ENCODE assay signal across 9 cellular contexts in genomic region chr12:53344487-53344823, GRCh38. TPM values are rescaled to one million over a fixed set of nuclear protein-coding genes. Genes with fewer than 3 reads are reported as not detected.
DNase-seq lines count a peak whose midpoint lies in the region; ATAC-seq, FAIRE-seq and TF ChIP-seq lines count a peak whose summit lies in the region.
"Had no signal": no experiment of that assay in that cellular context is flagged by ENCODE, and none has a peak within 500 bp of the region (broad histone marks: within the 10 kb centered on the region; RNA-seq: fewer than 3 reads in every experiment).

No MANE protein-coding gene starts in this region.

- peaks cover 2% of the 10 kb centered on the region for H3K27me3 ChIP-seq in CD4-positive, CD25-positive, alpha-beta regulatory T cell (ENCODE audit: control insufficient read depth, insufficient read depth, low read length)
- H3K27me3 ChIP-seq in NT2/D1 (ENCODE audit: insufficient read depth, insufficient read length) (peaks cover 20% of the 10 kb centered on the region), endodermal cell (ENCODE audit: control insufficient read depth, insufficient read depth, low read length, poor library complexity, severe bottlenecking) (no peaks in the 10 kb centered on the region), pancreas (no peaks in the 10 kb centered on the region)

- peak in 1 of 3 donors; percentile 18 for DNase-seq in CD4-positive, CD25-positive, alpha-beta regulatory T cell
- no peak for DNase-seq in NT2/D1 (ENCODE audit: low read depth, low spot score)
- DNase-seq in endodermal cell = no peak
- DNase-seq in pancreas = peak in 1 of 6 donors; percentile 57
- no peak for DNase-seq in NCI-H774 (lab: John Stamatoyannopoulos, UW)
- DNase-seq in AG20443 (ENCODE audit: low spot score) = no peak
- DNase-seq in NCI-H2227 treated with DMSO at 0.1 percent for 48 hours (lab: John Stamatoyannopoulos, UW) = no peak

- TF ChIP-seq CTCF in endodermal cell (conservative IDR thresholded peaks at IDR 0.05) (no peak), pancreas (IDR thresholded peaks at IDR 0.05) (no peak)

- H3K9me3 ChIP-seq in CD4-positive, CD25-positive, alpha-beta regulatory T cell (ENCODE audit: control insufficient read depth in 2 of 2, low read length in 2 of 2) = no peaks in the 10 kb centered on the region
- H3K9me3 ChIP-seq in NT2/D1 (ENCODE audit: insufficient read depth, low read length) (no peaks in the 10 kb centered on the region), endodermal cell (ENCODE audit: control insufficient read depth, low read length) (no peaks in the 10 kb centered on the region), pancreas (no peaks in the 10 kb centered on the region)

- H3K36me3 Mint-ChIP-seq in CD4-positive, CD25-positive, alpha-beta regulatory T cell = no peaks in the 10 kb centered on the region
- H3K36me3 Mint-ChIP-seq in endodermal cell (ENCODE audit: low read depth) = no peaks in the 10 kb centered on the region

- FAIRE-seq in pancreas (lab: Jason Lieb, UNC) = no peak

- H3K27me3 Mint-ChIP-seq in CD4-positive, CD25-positive, alpha-beta regulatory T cell = peaks cover 8% of the 10 kb centered on the region
- peaks cover 27% of the 10 kb centered on the region for H3K27me3 Mint-ChIP-seq in endodermal cell (ENCODE audit: insufficient read depth)

- 7% methylated on average over 18 of the region's 19 CpGs; no CpG with 5 or more reads in 1 of the 2 experiments for WGBS in endodermal cell (ENCODE audit: insufficient coverage in 1 of 2, insufficient read length in 1 of 2), 2 experiments
- 7 to 19% methylated on average over 7 to 19 of the region's 19 CpGs for WGBS in pancreas, 2 donors

- ATAC-seq in CD4-positive, CD25-positive, alpha-beta regulatory T cell (ENCODE audit: low read depth in 2 of 2) = peak in 1 of 2 donors; percentile 9
- ATAC-seq in pancreas (no peak), HG02938 (IDR thresholded peaks at IDR 0.05; ENCODE audit: unreplicated experiment) (no peak)

- H3K4me1 ChIP-seq in CD4-positive, CD25-positive, alpha-beta regulatory T cell (ENCODE audit: control insufficient read depth, insufficient read depth, low read length, poor library complexity, severe bottlenecking) = peaks cover 13% of the 10 kb centered on the region
- H3K4me1 ChIP-seq in NT2/D1 (ENCODE audit: insufficient read depth, insufficient read length) = peaks cover 13% of the 10 kb centered on the region
- H3K4me1 ChIP-seq in endodermal cell (ENCODE audit: control insufficient read depth, insufficient read depth, low read length) = peaks cover 8% of the 10 kb centered on the region
- no peaks in the 10 kb centered on the region for H3K4me1 ChIP-seq in pancreas

- no peak overlapping the region for H3K27ac ChIP-seq in CD4-positive, CD25-positive, alpha-beta regulatory T cell (ENCODE audit: insufficient read depth, low read length, poor library complexity, severe bottlenecking)
- H3K27ac ChIP-seq in endodermal cell (ENCODE audit: low read depth, low read length) (no peak overlapping the region), pancreas (no peak overlapping the region)

- H3K36me3 ChIP-seq in CD4-positive, CD25-positive, alpha-beta regulatory T cell (ENCODE audit: control insufficient read depth, insufficient read depth, low read length) = no peaks in the 10 kb centered on the region
- no peaks in the 10 kb centered on the region for H3K36me3 ChIP-seq in NT2/D1 (ENCODE audit: insufficient read depth, insufficient read length, low read length)
- H3K36me3 ChIP-seq in endodermal cell (ENCODE audit: control insufficient read depth, insufficient read depth, low read length) = no peaks in the 10 kb centered on the region
- H3K36me3 ChIP-seq in pancreas = no peaks in the 10 kb centered on the region

- H3K9ac ChIP-seq in NT2/D1 (ENCODE audit: insufficient read length, low read depth) = peak overlapping the region; percentile 78
- H3K9ac ChIP-seq in endodermal cell (ENCODE audit: extremely low read depth, low read length, poor library complexity, severe bottlenecking) = no peak overlapping the region

- H3K4me3 Mint-ChIP-seq in CD4-positive, CD25-positive, alpha-beta regulatory T cell = peak overlapping the region; percentile 80 to 86 (median 86)
- peak overlapping the region; percentile 74 for H3K4me3 Mint-ChIP-seq in endodermal cell

- H3K4me1 Mint-ChIP-seq in CD4-positive, CD25-positive, alpha-beta regulatory T cell = peaks cover 0 to 20% (median 11%) of the 10 kb centered on the region in 4 donors
- H3K4me1 Mint-ChIP-seq in endodermal cell = peaks cover 10% of the 10 kb centered on the region

- intact Hi-C loops in pancreas (cut with DNase I) = no loop called here

- peak overlapping the region; percentile 89 to 98 (median 95) for H3K27ac Mint-ChIP-seq in CD4-positive, CD25-positive, alpha-beta regulatory T cell
- no peak overlapping the region for H3K27ac Mint-ChIP-seq in endodermal cell

- H3K9me3 Mint-ChIP-seq in CD4-positive, CD25-positive, alpha-beta regulatory T cell = no peaks in the 10 kb centered on the region
- no peaks in the 10 kb centered on the region for H3K9me3 Mint-ChIP-seq in endodermal cell

- H3K4me3 ChIP-seq in CD4-positive, CD25-positive, alpha-beta regulatory T cell (ENCODE audit: low read depth, low read length) = peak overlapping the region; percentile 19
- peak overlapping the region; percentile 42 for H3K4me3 ChIP-seq in NT2/D1 (ENCODE audit: insufficient read length, low read depth)
- H3K4me3 ChIP-seq in endodermal cell (ENCODE audit: low read length) = peak overlapping the region; percentile 57
- peak overlapping the region; percentile 48 to 66 (median 58) for H3K4me3 ChIP-seq in pancreas

RNA-seq across cellular contexts. Expression of gene SP7, which starts 8.3 kb away (rescaled TPM):
- total RNA-seq in CD4-positive, CD25-positive, alpha-beta regulatory T cell = not detected
- polyA plus RNA-seq in CD4-positive, CD25-positive, alpha-beta regulatory T cell = under 1 TPM in 1 of 4 donors, not detected in 3; 0.07 TPM
- total RNA-seq in endodermal cell (not detected), pancreas (not detected)
- polyA plus RNA-seq in endodermal cell (2013, experiment 1 of 2) = 0.25 TPM
- polyA plus RNA-seq in endodermal cell (2013, experiment 2 of 2) = 0.33 TPM
- polyA plus RNA-seq in pancreas = not detected
- total RNA-seq: dermis microvascular lymphatic vessel endothelial cell had no signal

RNA-seq across cellular contexts. Expression of gene AAAS, which starts 23.0 kb away (rescaled TPM):
- 36.8 TPM for total RNA-seq in CD4-positive, CD25-positive, alpha-beta regulatory T cell
- 10 to 100 TPM; 34.0 to 45.9 (median 37.8) TPM for polyA plus RNA-seq in CD4-positive, CD25-positive, alpha-beta regulatory T cell
- total RNA-seq in endodermal cell (10 to 100 TPM; 69.4 to 82.4 TPM), pancreas (10 to 100 TPM; 18.6 to 37.0 (median 22.6) TPM)
- 80.9 TPM for polyA plus RNA-seq in endodermal cell (2013, experiment 1 of 2)
- polyA plus RNA-seq in endodermal cell (2013, experiment 2 of 2) = 70.6 TPM
- polyA plus RNA-seq in pancreas = 10 to 100 TPM; 51.7 to 61.1 TPM

RNA-seq across cellular contexts. Expression of gene SP1, which starts 35.5 kb away (rescaled TPM):
- 79.0 TPM for total RNA-seq in CD4-positive, CD25-positive, alpha-beta regulatory T cell
- 1 to 10 TPM; 8.1 to 9.3 (median 8.2) TPM for polyA plus RNA-seq in CD4-positive, CD25-positive, alpha-beta regulatory T cell
- 10 to 100 TPM; 91.2 to 99.5 TPM for total RNA-seq in endodermal cell
- polyA plus RNA-seq in endodermal cell (2013, experiment 1 of 2) = 49.6 TPM
- 47.0 TPM for polyA plus RNA-seq in endodermal cell (2013, experiment 2 of 2)
- total RNA-seq in pancreas = 10 to 100 TPM; 25.1 to 48.4 (median 32.5) TPM
- polyA plus RNA-seq in pancreas = 10 to 100 TPM in 1 of 2 donors, 1 to 10 TPM in 1; 8.4 to 10.8 TPM

RNA-seq across cellular contexts. Expression of gene MYG1, which starts 45.0 kb away (rescaled TPM):
- total RNA-seq in CD4-positive, CD25-positive, alpha-beta regulatory T cell = 33.9 TPM
- polyA plus RNA-seq in CD4-positive, CD25-positive, alpha-beta regulatory T cell = 10 to 100 TPM; 85.0 to 98.1 (median 94.4) TPM
- 10 to 100 TPM; 55.3 to 74.2 TPM for total RNA-seq in endodermal cell
- 56.7 TPM for polyA plus RNA-seq in endodermal cell (2013, experiment 1 of 2)
- polyA plus RNA-seq in endodermal cell (2013, experiment 2 of 2) = 53.0 TPM
- total RNA-seq in pancreas = 10 to 100 TPM; 25.4 to 34.1 (median 30.6) TPM
- 10 to 100 TPM; 58.1 to 76.9 TPM for polyA plus RNA-seq in pancreas

RNA-seq across cellular contexts. Expression of gene PFDN5, which starts 49.1 kb away (rescaled TPM):
- total RNA-seq in CD4-positive, CD25-positive, alpha-beta regulatory T cell = 506 TPM
- 1,000 to 10,000 TPM; 1,352 to 1,800 (median 1,601) TPM for polyA plus RNA-seq in CD4-positive, CD25-positive, alpha-beta regulatory T cell
- 100 to 1,000 TPM; 322 to 403 TPM for total RNA-seq in endodermal cell
- 489 TPM for polyA plus RNA-seq in endodermal cell (2013, experiment 1 of 2)
- 482 TPM for polyA plus RNA-seq in endodermal cell (2013, experiment 2 of 2)
- total RNA-seq in pancreas = 100 to 1,000 TPM; 203 to 247 (median 231) TPM
- polyA plus RNA-seq in pancreas = 100 to 1,000 TPM; 874 to 875 TPM
